ENCODE assay signal across 8 cellular contexts in the genomic region with DNA sequence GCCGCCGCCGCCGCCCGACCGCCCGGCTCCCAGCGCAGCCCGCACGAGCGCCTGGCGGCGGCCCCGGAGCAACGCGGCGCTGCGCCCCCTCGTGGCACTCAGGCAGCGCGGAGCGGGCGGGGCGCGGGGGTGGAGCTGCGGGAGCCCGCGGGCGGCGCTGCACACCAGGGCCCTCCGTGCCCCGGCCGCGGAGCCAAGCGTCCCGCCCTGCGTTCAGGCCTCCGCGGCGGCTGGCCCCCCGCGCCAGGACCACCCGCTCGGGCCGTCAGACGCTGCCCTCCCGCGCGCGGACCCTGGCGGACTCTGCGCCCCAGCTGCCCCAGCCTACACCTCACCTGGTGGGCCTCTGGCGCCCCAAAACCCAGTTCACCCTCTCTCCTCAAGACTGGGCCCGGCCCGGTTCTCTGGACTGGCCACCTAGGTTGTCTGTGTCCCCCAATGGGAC. TPM values are rescaled to one million over a fixed set of nuclear protein-coding genes. Genes with fewer than 3 reads are reported as not detected.
DNase-seq lines count a peak whose midpoint lies in the region; ATAC-seq, FAIRE-seq and TF ChIP-seq lines count a peak whose summit lies in the region.

A gene (minus strand): TSS at position 75 of the 445 bp plus-strand sequence. CDS start 71,159 bp downstream, outside the sequence.

- H3K9me3 ChIP-seq in GM23248 (ENCODE audit: low read depth) (no peaks in the 10 kb centered on the region), endothelial cell of umbilical vein (replicated peaks; ENCODE audit: control insufficient read depth, insufficient read depth, low read length) (no peaks in the 10 kb centered on the region), mucosa of descending colon (no peaks in the 10 kb centered on the region)

- no peak for FAIRE-seq in endothelial cell of umbilical vein (lab: Jason Lieb, UNC)

- no peaks in the 10 kb centered on the region for H3K9me2 ChIP-seq in GM23248 (ENCODE audit: insufficient read depth)

- POLR2A ChIA-PET in endothelial cell of umbilical vein (lab: Charles Lee), result no interaction called here

- H3K4me1 Mint-ChIP-seq in activated CD8-positive, alpha-beta memory T cell treated with anti-CD3 and anti-CD28 coated beads, Interleukin-2, amount 10 ng/mL, durations not matched to agents 7 days and 5 days, result peaks cover 10% of the 10 kb centered on the region

- no peak within 1 kb of the TSS for H3K27ac ChIP-seq in GM23248
- H3K27ac ChIP-seq in endothelial cell of umbilical vein (ENCODE audit: insufficient read depth, low read depth, low read length), result no peak within 1 kb of the TSS

- peak; percentile 93 for DNase-seq in DMS 273 (lab: John Stamatoyannopoulos, UW; ENCODE audit: unreplicated experiment)
- peak; percentile 88 for DNase-seq in GM23248
- peak; percentile 10 for DNase-seq in NCI-H2171 treated with DMSO at 0.1 percent for 48 hours (lab: John Stamatoyannopoulos, UW)
- peak; percentile 58 for DNase-seq in activated CD8-positive, alpha-beta memory T cell treated with anti-CD3 and anti-CD28 coated beads, Interleukin-2, amount 10 ng/mL, durations not matched to agents 7 days and 5 days
- peak; percentile 40 for DNase-seq in endothelial cell of umbilical vein (ENCODE audit: low read depth, low spot score)
- peak in 2 of 3 donors; percentile 67 to 80 for DNase-seq in mucosa of descending colon
- peak; percentile 81 for DNase-seq in stimulated activated CD8-positive, alpha-beta memory T cell treated with anti-CD3 and anti-CD28 coated beads, Interleukin-4, amount 100 ng/mL, for 48 hours

- H3K9me3 Mint-ChIP-seq in activated CD8-positive, alpha-beta memory T cell treated with anti-CD3 and anti-CD28 coated beads, Interleukin-2, amount 10 ng/mL, durations not matched to agents 7 days and 5 days (ENCODE audit: low read depth), result peaks cover 7% of the 10 kb centered on the region

- H3K4me3 ChIP-seq in GM23248 (peak within 1 kb of the TSS; percentile 43), endothelial cell of umbilical vein (replicated peaks in 1 of 3; ENCODE audit: insufficient read depth in 1 of 3, low read depth in 1 of 3, low read length in 3 of 3) (peak within 1 kb of the TSS in 1 of 3 experiments; percentile 27), mucosa of descending colon (no peak within 1 kb of the TSS)

- 4 to 5% methylated on average over 23 to 36 of the region's 55 CpGs for WGBS in GM23248 (ENCODE audit: low coverage in 1 of 2, low lambda C conversion rate in 2 of 2, missing lambda C conversion rate in 2 of 2), 2 experiments

- intact Hi-C loops in endothelial cell of umbilical vein (cut with micrococcal nuclease), result loop anchor here (1.0 to 2.0 kb wide), 2 partner anchors 82 to 120 kb away; no protein-coding TSS in a partner anchor
- intact Hi-C loops in mucosa of descending colon (cut with DNase I, micrococcal nuclease), result no loop called here

- TF ChIP-seq CTCF in endothelial cell of umbilical vein (IDR thresholded peaks at IDR 0.05; ENCODE audit: extremely low read depth in 1 of 2, insufficient read depth in 1 of 2, low read depth in 1 of 2, low read length in 2 of 2), result peak; percentile 36 to 46
- TF ChIP-seq CTCF in mucosa of descending colon (IDR thresholded peaks at IDR 0.05), result peak; percentile 24

- BruUV-seq in endothelial cell of umbilical vein (replicated peaks; lab: Mats Ljungman, UMichigan), result no TSS peak

- CTCF ChIA-PET in activated CD8-positive, alpha-beta memory T cell treated with anti-CD3 and anti-CD28 coated beads, Interleukin-2, amount 10 ng/mL, durations not matched to agents 7 days and 5 days (lab: Charles Lee), result interaction anchor here (0.6 to 2.7 kb wide), 12 partner anchors 10 to 180 kb away, joined by 3 to 11 read pairs (median 4); no protein-coding TSS in a partner anchor
- CTCF ChIA-PET in endothelial cell of umbilical vein (lab: Charles Lee), result interaction anchor here (0.5 to 2.4 kb wide), 36 partner anchors 9 to 446 kb away, joined by 3 to 36 read pairs (median 4); a partner anchor contains a TSS

- no peaks in the 10 kb centered on the region for H3K36me3 ChIP-seq in GM23248 (ENCODE audit: low read depth)
- no peaks in the 10 kb centered on the region for H3K36me3 ChIP-seq in endothelial cell of umbilical vein (ENCODE audit: control insufficient read depth in 2 of 2, extremely low read depth in 1 of 2, insufficient read depth in 2 of 2, low read length in 2 of 2)
- no peaks in the 10 kb centered on the region for H3K36me3 ChIP-seq in mucosa of descending colon (ENCODE audit: low read depth)

- no peaks in the 10 kb centered on the region for H3K36me3 Mint-ChIP-seq in activated CD8-positive, alpha-beta memory T cell treated with anti-CD3 and anti-CD28 coated beads, Interleukin-2, amount 10 ng/mL, durations not matched to agents 7 days and 5 days

- no peak within 1 kb of the TSS for H3K27ac Mint-ChIP-seq in activated CD8-positive, alpha-beta memory T cell treated with anti-CD3 and anti-CD28 coated beads, Interleukin-2, amount 10 ng/mL, durations not matched to agents 7 days and 5 days

- H3K27me3 Mint-ChIP-seq in activated CD8-positive, alpha-beta memory T cell treated with anti-CD3 and anti-CD28 coated beads, Interleukin-2, amount 10 ng/mL, durations not matched to agents 7 days and 5 days, result peaks cover 28% of the 10 kb centered on the region

- in situ Hi-C loops in GM23248 (cut with MboI), result no loop called here

- dilution Hi-C loops in endothelial cell of umbilical vein (cut with MboI; ENCODE audit: extremely low pct_ligation_motif_present, low sequenced_read_pairs), result no loop called here

- ATAC-seq in activated CD8-positive, alpha-beta memory T cell treated with anti-CD3 and anti-CD28 coated beads, Interleukin-2, amount 10 ng/mL, durations not matched to agents 7 days and 5 days, result peak; percentile 94
- ATAC-seq in mucosa of descending colon (peak; percentile 97), GM21717 (IDR thresholded peaks at IDR 0.05; ENCODE audit: unreplicated experiment) (no peak)

- no peaks in the 10 kb centered on the region for H4K20me1 ChIP-seq in GM23248 (ENCODE audit: insufficient read depth)
- no peaks in the 10 kb centered on the region for H4K20me1 ChIP-seq in endothelial cell of umbilical vein (replicated peaks; ENCODE audit: control insufficient read depth, extremely low read depth, insufficient read depth, low read length)

- H3K4me2 ChIP-seq in GM23248 (ENCODE audit: unreplicated experiment) (no peak within 1 kb of the TSS), endothelial cell of umbilical vein (ENCODE audit: insufficient read depth, low read length) (peak within 1 kb of the TSS; percentile 26)

- H3K9me1 ChIP-seq in endothelial cell of umbilical vein (replicated peaks; ENCODE audit: control insufficient read depth, extremely low read depth, insufficient read depth, low read length), result no peaks in the 10 kb centered on the region

- H3F3A ChIP-seq in GM23248 (ENCODE audit: insufficient read depth), result no peaks in the 10 kb centered on the region

- TF ChIP-seq POLR2A in endothelial cell of umbilical vein (IDR thresholded peaks at IDR 0.05; ENCODE audit: low read depth, low read length), result no peak

- no peak within 1 kb of the TSS; the same call in 1 of the 2 replicates for H2AFZ ChIP-seq in GM23248
- H2AFZ ChIP-seq in endothelial cell of umbilical vein (ENCODE audit: low read depth, low read length), result peak within 1 kb of the TSS; percentile 26

- H3K4me1 ChIP-seq in GM23248 (ENCODE audit: insufficient read depth) (no peaks in the 10 kb centered on the region), endothelial cell of umbilical vein (ENCODE audit: control insufficient read depth, extremely low read depth, insufficient read depth, low read length) (peaks cover 3% of the 10 kb centered on the region), mucosa of descending colon (ENCODE audit: low read depth) (peaks cover 6% of the 10 kb centered on the region)

- no peak within 1 kb of the TSS for H3K9ac ChIP-seq in GM23248
- H3K9ac ChIP-seq in endothelial cell of umbilical vein (replicated peaks; ENCODE audit: extremely low read depth, insufficient read depth, low read length), result no peak within 1 kb of the TSS

- H3K79me2 ChIP-seq in GM23248 (ENCODE audit: insufficient read depth), result no peaks in the 10 kb centered on the region
- no peaks in the 10 kb centered on the region for H3K79me2 ChIP-seq in endothelial cell of umbilical vein (ENCODE audit: control insufficient read depth, insufficient read depth, low read length)

- peaks cover 14% of the 10 kb centered on the region for H3K27me3 ChIP-seq in GM23248 (replicated peaks; ENCODE audit: insufficient read depth)
- peaks cover 10 to 21% of the 10 kb centered on the region in 2 experiments for H3K27me3 ChIP-seq in endothelial cell of umbilical vein (ENCODE audit: control insufficient read depth in 2 of 2, insufficient read depth in 2 of 2, low read length in 2 of 2)

- no peak within 1 kb of the TSS for H3K4me3 Mint-ChIP-seq in activated CD8-positive, alpha-beta memory T cell treated with anti-CD3 and anti-CD28 coated beads, Interleukin-2, amount 10 ng/mL, durations not matched to agents 7 days and 5 days

TF ChIP-seq in endothelial cell of umbilical vein, 7 proteins besides CTCF, POLR2A, EP300 and RAD21:
- TF ChIP-seq POLR2AphosphoS5 (IDR thresholded peaks at IDR 0.05; ENCODE audit: insufficient read depth, low read depth, low read length) (peak; percentile 42), GATA2 (IDR thresholded peaks at IDR 0.05; ENCODE audit: insufficient read depth, insufficient read length, low read depth, low read length) (no peak)

RNA-seq across cellular contexts. Expression of the gene that starts here (rescaled TPM):
- not detected in 2 replicates for total RNA-seq in GM23248 (2014; rRNA removed; shearing (Covaris generic))
- not detected in 2 replicates for polyA plus RNA-seq in GM23248 (2016; fragmentation: Nextera tagmentation; extraction: Ambion mirVana)
- not detected for total RNA-seq in activated CD8-positive, alpha-beta memory T cell treated with anti-CD3 and anti-CD28 coated beads, Interleukin-2, amount 10 ng/mL, durations not matched to agents 7 days and 5 days
- not detected in 2 replicates for total RNA-seq in endothelial cell of umbilical vein
- not detected in 2 replicates for polyA plus RNA-seq in endothelial cell of umbilical vein
- not detected in 2 replicates for polyA plus RNA-seq in endothelial cell of umbilical vein (2011; cell fraction: cytosol; rRNA removed)
- not detected in 2 replicates for polyA plus RNA-seq in endothelial cell of umbilical vein (2011; cell fraction: nucleus; rRNA removed)
- not detected in 2 replicates for polyA plus RNA-seq in endothelial cell of umbilical vein (2012)
- polyA minus RNA-seq in endothelial cell of umbilical vein, result not detected in 2 replicates
- polyA minus RNA-seq in endothelial cell of umbilical vein (2011; cell fraction: cytosol; rRNA and poly(A)+ RNA removed), result 0.92 TPM
- polyA minus RNA-seq in endothelial cell of umbilical vein (2011; cell fraction: nucleus; rRNA and poly(A)+ RNA removed), result not detected in 2 replicates
- 1 to 10 TPM in 1 of 3 donors, under 1 TPM in 2; 0.17 to 1.9 (median 0.65) TPM for total RNA-seq in mucosa of descending colon

Comparison
In these comparisons a context has a peak if more than half of its experiments do, and no peak if none do; other contexts are left out.
1. Peak in DNase-seq and H3K4me3 ChIP-seq in GM23248; RNA of the gene not detected or under 1 TPM.
2. Peak in DNase-seq and ATAC-seq in activated CD8-positive, alpha-beta memory T cell treated with anti-CD3 and anti-CD28 coated beads, Interleukin-2, amount 10 ng/mL, durations not matched to agents 7 days and 5 days; RNA of the gene not detected or under 1 TPM.
3. Peak in DNase-seq and H3K4me2 ChIP-seq in endothelial cell of umbilical vein; RNA of the gene not detected or under 1 TPM.
4. DNase-seq: peak in every context shown above with its lines; median percentile 93 in DMS 273; 88 in GM23248; 81 in stimulated activated CD8-positive, alpha-beta memory T cell treated with anti-CD3 and anti-CD28 coated beads, Interleukin-4, amount 100 ng/mL, for 48 hours; 74 in mucosa of descending colon; 58 in activated CD8-positive, alpha-beta memory T cell treated with anti-CD3 and anti-CD28 coated beads, Interleukin-2, amount 10 ng/mL, durations not matched to agents 7 days and 5 days; 40 in endothelial cell of umbilical vein; 10 in NCI-H2171 treated with DMSO at 0.1 percent for 48 hours.